1 cellular context compared by ENCODE assay signal in the genomic region with DNA sequence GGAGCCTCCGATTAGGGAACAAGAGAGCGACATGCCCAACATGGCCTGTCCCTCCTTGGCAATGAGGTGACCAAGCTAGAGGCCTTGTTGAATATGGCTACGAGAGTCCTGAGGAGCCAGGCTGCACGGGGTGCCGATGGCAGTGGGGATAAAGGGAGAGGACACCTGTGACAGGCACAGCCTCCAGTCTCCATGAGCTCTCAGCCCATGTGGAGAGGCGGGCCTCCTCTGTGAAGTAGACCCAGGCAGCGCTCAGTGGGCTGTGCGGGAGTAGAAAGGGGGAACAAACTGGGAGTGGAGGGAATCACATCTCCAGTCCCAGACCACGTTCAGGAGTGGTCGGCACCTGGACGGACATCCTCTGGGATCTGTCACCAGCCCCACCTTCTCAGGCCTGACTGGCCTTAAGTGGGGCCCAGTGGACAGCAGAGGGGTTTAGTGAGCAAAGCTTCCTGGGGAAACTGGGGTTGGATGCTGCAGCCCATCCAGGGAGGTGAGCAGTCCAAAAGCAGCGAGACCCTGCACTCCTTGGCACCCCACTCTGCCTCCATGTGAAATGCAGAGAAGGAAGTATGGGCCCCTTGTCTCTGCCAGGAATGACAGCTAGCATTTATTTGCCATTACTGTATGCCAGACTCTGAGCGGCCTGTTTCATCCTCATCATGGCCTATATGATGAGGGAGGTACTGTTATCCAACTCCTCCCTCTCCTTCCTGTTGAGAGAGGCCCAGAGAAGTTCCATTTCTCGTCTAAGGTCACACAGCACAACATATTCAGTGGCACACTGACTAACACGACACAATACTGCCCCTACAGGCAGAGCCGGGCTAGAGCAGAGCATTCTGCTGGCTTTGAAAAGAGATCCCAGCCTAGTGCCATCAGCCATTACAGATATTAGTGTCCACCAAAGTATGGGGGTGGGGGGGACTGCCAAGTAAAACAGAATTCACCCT.
TF ChIP-seq lines count a peak whose summit lies in the region.

No MANE protein-coding gene starts in this region.

TF ChIP-seq in SK-N-SH, 30 proteins besides CTCF, POLR2A, EP300 and RAD21 (continued from another document):
- TF ChIP-seq SMC3 (IDR thresholded peaks at IDR 0.05; ENCODE audit: low read depth, low read length) (peak; percentile 89), RCOR1 (IDR thresholded peaks at IDR 0.05; ENCODE audit: low read length) (peak; percentile 81), TEAD4 (IDR thresholded peaks at IDR 0.05; ENCODE audit: borderline replicate concordance, insufficient read depth) (no peak), CHD2 (IDR thresholded peaks at IDR 0.05; ENCODE audit: low read length, partially characterized antibody) (peak; percentile 42), MEF2A (IDR thresholded peaks at IDR 0.05; ENCODE audit: borderline replicate concordance, low read depth) (no peak), TAF1 (IDR thresholded peaks at IDR 0.05; ENCODE audit: borderline replicate concordance, low read depth, low read length) (peak; percentile 25; the same call in 1 of the 2 replicates)
- TF ChIP-seq, protein P1, sequence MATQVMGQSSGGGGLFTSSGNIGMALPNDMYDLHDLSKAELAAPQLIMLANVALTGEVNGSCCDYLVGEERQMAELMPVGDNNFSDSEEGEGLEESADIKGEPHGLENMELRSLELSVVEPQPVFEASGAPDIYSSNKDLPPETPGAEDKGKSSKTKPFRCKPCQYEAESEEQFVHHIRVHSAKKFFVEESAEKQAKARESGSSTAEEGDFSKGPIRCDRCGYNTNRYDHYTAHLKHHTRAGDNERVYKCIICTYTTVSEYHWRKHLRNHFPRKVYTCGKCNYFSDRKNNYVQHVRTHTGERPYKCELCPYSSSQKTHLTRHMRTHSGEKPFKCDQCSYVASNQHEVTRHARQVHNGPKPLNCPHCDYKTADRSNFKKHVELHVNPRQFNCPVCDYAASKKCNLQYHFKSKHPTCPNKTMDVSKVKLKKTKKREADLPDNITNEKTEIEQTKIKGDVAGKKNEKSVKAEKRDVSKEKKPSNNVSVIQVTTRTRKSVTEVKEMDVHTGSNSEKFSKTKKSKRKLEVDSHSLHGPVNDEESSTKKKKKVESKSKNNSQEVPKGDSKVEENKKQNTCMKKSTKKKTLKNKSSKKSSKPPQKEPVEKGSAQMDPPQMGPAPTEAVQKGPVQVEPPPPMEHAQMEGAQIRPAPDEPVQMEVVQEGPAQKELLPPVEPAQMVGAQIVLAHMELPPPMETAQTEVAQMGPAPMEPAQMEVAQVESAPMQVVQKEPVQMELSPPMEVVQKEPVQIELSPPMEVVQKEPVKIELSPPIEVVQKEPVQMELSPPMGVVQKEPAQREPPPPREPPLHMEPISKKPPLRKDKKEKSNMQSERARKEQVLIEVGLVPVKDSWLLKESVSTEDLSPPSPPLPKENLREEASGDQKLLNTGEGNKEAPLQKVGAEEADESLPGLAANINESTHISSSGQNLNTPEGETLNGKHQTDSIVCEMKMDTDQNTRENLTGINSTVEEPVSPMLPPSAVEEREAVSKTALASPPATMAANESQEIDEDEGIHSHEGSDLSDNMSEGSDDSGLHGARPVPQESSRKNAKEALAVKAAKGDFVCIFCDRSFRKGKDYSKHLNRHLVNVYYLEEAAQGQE (IDR thresholded peaks at IDR 0.05; ENCODE audit: low read depth, low read length): 0 out of 2 replicates have a peak, but pooled peaks have one; percentile 56
- TF ChIP-seq, protein P2, sequence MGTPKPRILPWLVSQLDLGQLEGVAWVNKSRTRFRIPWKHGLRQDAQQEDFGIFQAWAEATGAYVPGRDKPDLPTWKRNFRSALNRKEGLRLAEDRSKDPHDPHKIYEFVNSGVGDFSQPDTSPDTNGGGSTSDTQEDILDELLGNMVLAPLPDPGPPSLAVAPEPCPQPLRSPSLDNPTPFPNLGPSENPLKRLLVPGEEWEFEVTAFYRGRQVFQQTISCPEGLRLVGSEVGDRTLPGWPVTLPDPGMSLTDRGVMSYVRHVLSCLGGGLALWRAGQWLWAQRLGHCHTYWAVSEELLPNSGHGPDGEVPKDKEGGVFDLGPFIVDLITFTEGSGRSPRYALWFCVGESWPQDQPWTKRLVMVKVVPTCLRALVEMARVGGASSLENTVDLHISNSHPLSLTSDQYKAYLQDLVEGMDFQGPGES (IDR thresholded peaks at IDR 0.05; ENCODE audit: low read depth, low read length): peak; percentile 6; the same call in 1 of the 2 replicates
- TF ChIP-seq, protein P3, sequence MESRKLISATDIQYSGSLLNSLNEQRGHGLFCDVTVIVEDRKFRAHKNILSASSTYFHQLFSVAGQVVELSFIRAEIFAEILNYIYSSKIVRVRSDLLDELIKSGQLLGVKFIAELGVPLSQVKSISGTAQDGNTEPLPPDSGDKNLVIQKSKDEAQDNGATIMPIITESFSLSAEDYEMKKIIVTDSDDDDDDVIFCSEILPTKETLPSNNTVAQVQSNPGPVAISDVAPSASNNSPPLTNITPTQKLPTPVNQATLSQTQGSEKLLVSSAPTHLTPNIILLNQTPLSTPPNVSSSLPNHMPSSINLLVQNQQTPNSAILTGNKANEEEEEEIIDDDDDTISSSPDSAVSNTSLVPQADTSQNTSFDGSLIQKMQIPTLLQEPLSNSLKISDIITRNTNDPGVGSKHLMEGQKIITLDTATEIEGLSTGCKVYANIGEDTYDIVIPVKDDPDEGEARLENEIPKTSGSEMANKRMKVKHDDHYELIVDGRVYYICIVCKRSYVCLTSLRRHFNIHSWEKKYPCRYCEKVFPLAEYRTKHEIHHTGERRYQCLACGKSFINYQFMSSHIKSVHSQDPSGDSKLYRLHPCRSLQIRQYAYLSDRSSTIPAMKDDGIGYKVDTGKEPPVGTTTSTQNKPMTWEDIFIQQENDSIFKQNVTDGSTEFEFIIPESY (IDR thresholded peaks at IDR 0.05; ENCODE audit: borderline replicate concordance, low read depth): no peak
